In genomic region chr5:6626494-6626893, GRCh38 we compare ENCODE assay signal across 22 cellular contexts. TPM values are rescaled to one million over a fixed set of nuclear protein-coding genes. Genes with fewer than 3 reads are reported as not detected.
DNase-seq lines count a peak whose midpoint lies in the region; ATAC-seq and TF ChIP-seq lines count a peak whose summit lies in the region.
"Had no signal": no experiment of that assay in that cellular context is flagged by ENCODE, and none has a peak within 500 bp of the region (broad histone marks: within the 10 kb centered on the region; RNA-seq: fewer than 3 reads in every experiment).

No MANE protein-coding gene starts in this region.

- H3K79me2 ChIP-seq in GM23338 (replicated peaks; ENCODE audit: insufficient read depth): peaks cover 100% of the 10 kb centered on the region

- no peak overlapping the region for H3K4me3 Mint-ChIP-seq in activated T-cell treated with anti-CD3 and anti-CD28 coated beads, Interleukin-2, amount 50 U/mL, for 24 hours
- H3K4me3 Mint-ChIP-seq in activated T-cell treated with anti-CD3 and anti-CD28 coated beads, Interleukin-2, amount 50 U/mL, for 72 hours: no peak overlapping the region
- H3K4me3 Mint-ChIP-seq in CD4-positive, CD25-positive, alpha-beta regulatory T cell: no peak overlapping the region
- H3K4me3 Mint-ChIP-seq in GM23338: no peak overlapping the region
- peak overlapping the region; percentile 29 for H3K4me3 Mint-ChIP-seq in central memory CD8-positive, alpha-beta T cell
- no peak overlapping the region for H3K4me3 Mint-ChIP-seq in activated T-helper 17 cell treated with anti-CD3 and anti-CD28 coated beads, Interleukin-2, amount 50 U/mL, for 72 hours
- H3K4me3 Mint-ChIP-seq: CD14-positive monocyte; CD4-positive, alpha-beta memory T cell; H9 had no signal

- no peak for TF ChIP-seq POLR2A in testis (IDR thresholded peaks at IDR 0.05)

- no peaks in the 10 kb centered on the region; the same call in 1 of the 2 replicates for H3F3A ChIP-seq in GM23338 (replicated peaks; ENCODE audit: low read depth)

- no peak for DNase-seq in activated T-cell treated with anti-CD3 and anti-CD28 coated beads, Interleukin-2, amount 50 U/mL, for 24 hours
- no peak for DNase-seq in activated T-cell treated with anti-CD3 and anti-CD28 coated beads, Interleukin-2, amount 50 U/mL, for 72 hours
- no peak for DNase-seq in CD4-positive, CD25-positive, alpha-beta regulatory T cell
- no peak for DNase-seq in GM23338 (ENCODE audit: low spot score)
- no peak for DNase-seq in central memory CD8-positive, alpha-beta T cell (ENCODE audit: low spot score in 2 of 2)
- DNase-seq in testis: no peak
- no peak for DNase-seq in putamen (ENCODE audit: low spot score)
- DNase-seq: 8988T; ACHN; AML-193; BE2C; Caco-2; CD4-positive, alpha-beta memory T cell; DMS153; DND-41; GM23248; H9 had no signal

- intact Hi-C loops in testis (cut with DNase I; ENCODE audit: low total_unique reads): no loop called here

- no peak overlapping the region for H3K27ac ChIP-seq in CD4-positive, CD25-positive, alpha-beta regulatory T cell (ENCODE audit: insufficient read depth, low read length, poor library complexity, severe bottlenecking)
- H3K27ac ChIP-seq in GM23338 (ENCODE audit: low read depth) (no peak overlapping the region), testis (no peak overlapping the region)
- H3K27ac ChIP-seq: A549; BLaER1 treated with 17β-estradiol and CSF1 and Interleukin-3, amounts not matched to agents 10 nM and 100 nM; GM23248 had no signal

- H3K9me2 ChIP-seq in GM23338 (ENCODE audit: insufficient read depth): no peaks in the 10 kb centered on the region

- no peak overlapping the region for H2AFZ ChIP-seq in GM23338
- H2AFZ ChIP-seq: GM23248 had no signal

- peaks cover 74% of the 10 kb centered on the region for H3K4me1 Mint-ChIP-seq in activated T-cell treated with anti-CD3 and anti-CD28 coated beads, Interleukin-2, amount 50 U/mL, for 24 hours (ENCODE audit: low read depth)
- peaks cover 58% of the 10 kb centered on the region for H3K4me1 Mint-ChIP-seq in activated T-cell treated with anti-CD3 and anti-CD28 coated beads, Interleukin-2, amount 50 U/mL, for 72 hours (ENCODE audit: low read depth)
- H3K4me1 Mint-ChIP-seq in CD4-positive, CD25-positive, alpha-beta regulatory T cell: peaks cover 14 to 59% (median 37%) of the 10 kb centered on the region in 4 donors
- H3K4me1 Mint-ChIP-seq in GM23338: peaks cover 5% of the 10 kb centered on the region; the same call in 2 of the 3 replicates
- H3K4me1 Mint-ChIP-seq in central memory CD8-positive, alpha-beta T cell: peaks cover 47% of the 10 kb centered on the region
- peaks cover 32% of the 10 kb centered on the region for H3K4me1 Mint-ChIP-seq in activated T-helper 17 cell treated with anti-CD3 and anti-CD28 coated beads, Interleukin-2, amount 50 U/mL, for 72 hours

- H3K4me2 ChIP-seq in GM23338: no peak overlapping the region
- H3K4me2 ChIP-seq: A549; BLaER1 treated with 17β-estradiol and CSF1 and Interleukin-3, amounts not matched to agents 10 nM and 100 nM had no signal

- H3K27me3 Mint-ChIP-seq in activated T-cell treated with anti-CD3 and anti-CD28 coated beads, Interleukin-2, amount 50 U/mL, for 24 hours: no peaks in the 10 kb centered on the region
- no peaks in the 10 kb centered on the region for H3K27me3 Mint-ChIP-seq in activated T-cell treated with anti-CD3 and anti-CD28 coated beads, Interleukin-2, amount 50 U/mL, for 72 hours (ENCODE audit: low read depth)
- H3K27me3 Mint-ChIP-seq in CD4-positive, CD25-positive, alpha-beta regulatory T cell: no peaks in the 10 kb centered on the region
- peaks cover 2% of the 10 kb centered on the region for H3K27me3 Mint-ChIP-seq in GM23338 (ENCODE audit: insufficient read depth, low read depth, poor library complexity)
- H3K27me3 Mint-ChIP-seq in central memory CD8-positive, alpha-beta T cell: no peaks in the 10 kb centered on the region
- no peaks in the 10 kb centered on the region for H3K27me3 Mint-ChIP-seq in activated T-helper 17 cell treated with anti-CD3 and anti-CD28 coated beads, Interleukin-2, amount 50 U/mL, for 72 hours
- H3K27me3 Mint-ChIP-seq: CD4-positive, alpha-beta memory T cell had no signal

- H4K20me1 ChIP-seq in GM23338 (replicated peaks; ENCODE audit: insufficient read depth): peaks cover 76% of the 10 kb centered on the region

- 93 to 94% methylated on average over 8 to 10 of the region's 10 CpGs for WGBS in testis, 2 donors

- H3K4me3 ChIP-seq in CD4-positive, CD25-positive, alpha-beta regulatory T cell (ENCODE audit: low read depth, low read length): no peak overlapping the region
- no peak overlapping the region for H3K4me3 ChIP-seq in GM23338
- H3K4me3 ChIP-seq in testis: no peak overlapping the region
- H3K4me3 ChIP-seq: A549; BLaER1 treated with 17β-estradiol and CSF1 and Interleukin-3, amounts not matched to agents 10 nM and 100 nM; GM23248 had no signal

- no peak for ATAC-seq in activated T-cell treated with anti-CD3 and anti-CD28 coated beads, Interleukin-2, amount 50 U/mL, for 72 hours (replicated peaks in 1 of 2)
- no peak for ATAC-seq in CD4-positive, CD25-positive, alpha-beta regulatory T cell (ENCODE audit: low read depth in 2 of 2)
- no peak for ATAC-seq in GM23338
- no peak for ATAC-seq in central memory CD8-positive, alpha-beta T cell (replicated peaks; ENCODE audit: extremely low read depth, poor library complexity, severe bottlenecking)
- no peak for ATAC-seq in activated T-helper 17 cell treated with anti-CD3 and anti-CD28 coated beads, Interleukin-2, amount 50 U/mL, for 72 hours (replicated peaks)
- ATAC-seq: A549, HCT116 had no signal

- peaks cover 12 to 19% of the 10 kb centered on the region in 2 experiments for H3K9me3 ChIP-seq in CD4-positive, CD25-positive, alpha-beta regulatory T cell (ENCODE audit: control insufficient read depth in 2 of 2, low read length in 2 of 2)
- no peaks in the 10 kb centered on the region for H3K9me3 ChIP-seq in testis
- H3K9me3 ChIP-seq: BE2C, Caco-2 had no signal

- H3K27me3 ChIP-seq in CD4-positive, CD25-positive, alpha-beta regulatory T cell (ENCODE audit: control insufficient read depth, insufficient read depth, low read length): no peaks in the 10 kb centered on the region
- H3K27me3 ChIP-seq in GM23338 (ENCODE audit: insufficient read depth) (no peaks in the 10 kb centered on the region), testis (no peaks in the 10 kb centered on the region)
- H3K27me3 ChIP-seq: BE2C; BLaER1 treated with 17β-estradiol and CSF1 and Interleukin-3, amounts not matched to agents 10 nM and 100 nM had no signal

- peaks cover 8% of the 10 kb centered on the region for H3K9me3 Mint-ChIP-seq in activated T-cell treated with anti-CD3 and anti-CD28 coated beads, Interleukin-2, amount 50 U/mL, for 24 hours
- peaks cover 0 to 3% of the 10 kb centered on the region in 2 donors for H3K9me3 Mint-ChIP-seq in activated T-cell treated with anti-CD3 and anti-CD28 coated beads, Interleukin-2, amount 50 U/mL, for 72 hours
- peaks cover 0 to 13% (median 5%) of the 10 kb centered on the region in 7 donors for H3K9me3 Mint-ChIP-seq in CD4-positive, CD25-positive, alpha-beta regulatory T cell
- no peaks in the 10 kb centered on the region for H3K9me3 Mint-ChIP-seq in GM23338
- H3K9me3 Mint-ChIP-seq in central memory CD8-positive, alpha-beta T cell: no peaks in the 10 kb centered on the region
- H3K9me3 Mint-ChIP-seq in activated T-helper 17 cell treated with anti-CD3 and anti-CD28 coated beads, Interleukin-2, amount 50 U/mL, for 72 hours: peaks cover 9% of the 10 kb centered on the region
- H3K9me3 Mint-ChIP-seq: H9 had no signal

- peak overlapping the region; percentile 57 for H3K27ac Mint-ChIP-seq in activated T-cell treated with anti-CD3 and anti-CD28 coated beads, Interleukin-2, amount 50 U/mL, for 24 hours
- H3K27ac Mint-ChIP-seq in activated T-cell treated with anti-CD3 and anti-CD28 coated beads, Interleukin-2, amount 50 U/mL, for 72 hours: no peak overlapping the region
- H3K27ac Mint-ChIP-seq in CD4-positive, CD25-positive, alpha-beta regulatory T cell: peak overlapping the region in 2 of 3 donors; percentile 20 to 87
- H3K27ac Mint-ChIP-seq in GM23338: peak overlapping the region; percentile 65; the same call in 1 of the 2 replicates
- no peak overlapping the region for H3K27ac Mint-ChIP-seq in central memory CD8-positive, alpha-beta T cell (ENCODE audit: low read depth)
- no peak overlapping the region for H3K27ac Mint-ChIP-seq in activated T-helper 17 cell treated with anti-CD3 and anti-CD28 coated beads, Interleukin-2, amount 50 U/mL, for 72 hours
- H3K27ac Mint-ChIP-seq: CD14-positive monocyte, H9 had no signal

- H3K36me3 ChIP-seq in CD4-positive, CD25-positive, alpha-beta regulatory T cell (ENCODE audit: control insufficient read depth, insufficient read depth, low read length): peaks cover 83% of the 10 kb centered on the region
- peaks cover 51% of the 10 kb centered on the region for H3K36me3 ChIP-seq in GM23338 (ENCODE audit: insufficient read depth)
- no peaks in the 10 kb centered on the region for H3K36me3 ChIP-seq in testis (ENCODE audit: low read depth, missing control alignments)

- TF ChIP-seq CTCF in GM23338 (conservative IDR thresholded peaks at IDR 0.05; ENCODE audit: low read depth in 2 of 2) (no peak), testis (IDR thresholded peaks at IDR 0.05) (no peak)

- peaks cover 5% of the 10 kb centered on the region for H3K4me1 ChIP-seq in CD4-positive, CD25-positive, alpha-beta regulatory T cell (ENCODE audit: control insufficient read depth, insufficient read depth, low read length, poor library complexity, severe bottlenecking)
- H3K4me1 ChIP-seq in GM23338 (ENCODE audit: insufficient read depth) (peaks cover 2% of the 10 kb centered on the region; the same call in 1 of the 2 replicates), testis (peaks cover 4% of the 10 kb centered on the region)
- H3K4me1 ChIP-seq: BE2C had no signal

- peaks cover 97% of the 10 kb centered on the region for H3K36me3 Mint-ChIP-seq in activated T-cell treated with anti-CD3 and anti-CD28 coated beads, Interleukin-2, amount 50 U/mL, for 24 hours (ENCODE audit: low read depth)
- peaks cover 36 to 67% of the 10 kb centered on the region in 2 donors for H3K36me3 Mint-ChIP-seq in activated T-cell treated with anti-CD3 and anti-CD28 coated beads, Interleukin-2, amount 50 U/mL, for 72 hours (ENCODE audit: insufficient read depth in 2 of 2)
- peaks cover 69% of the 10 kb centered on the region for H3K36me3 Mint-ChIP-seq in CD4-positive, CD25-positive, alpha-beta regulatory T cell
- peaks cover 88% of the 10 kb centered on the region for H3K36me3 Mint-ChIP-seq in GM23338 (ENCODE audit: low read depth)
- peaks cover 75% of the 10 kb centered on the region for H3K36me3 Mint-ChIP-seq in central memory CD8-positive, alpha-beta T cell (ENCODE audit: insufficient read depth)
- H3K36me3 Mint-ChIP-seq in activated T-helper 17 cell treated with anti-CD3 and anti-CD28 coated beads, Interleukin-2, amount 50 U/mL, for 72 hours (ENCODE audit: low read depth): peaks cover 100% of the 10 kb centered on the region

RNA-seq across cellular contexts. Expression of gene NSUN2, which starts 6.3 kb away (rescaled TPM):
- total RNA-seq in activated T-cell treated with anti-CD3 and anti-CD28 coated beads, Interleukin-2, amount 50 U/mL, for 72 hours: 10 to 100 TPM; 78.7 to 79.0 TPM
- total RNA-seq in CD4-positive, CD25-positive, alpha-beta regulatory T cell: 60.4 TPM
- 10 to 100 TPM; 26.0 to 36.0 (median 26.4) TPM for polyA plus RNA-seq in CD4-positive, CD25-positive, alpha-beta regulatory T cell
- total RNA-seq in GM23338 (2014; rRNA removed; shearing (Covaris generic)): 110 and 112 TPM in 2 replicates
- polyA plus RNA-seq in GM23338 (2016; fragmentation: Nextera tagmentation; extraction: Ambion mirVana) (59.3 and 65.4 TPM in 2 replicates), testis (ENCODE audit: insufficient read depth, low read depth, low replicate concordance) (51.6 TPM)
- total RNA-seq in testis: 10 to 100 TPM; 66.7 to 80.1 TPM
- 100 to 1,000 TPM in 1 of 2 donors, 10 to 100 TPM in 1; 61.2 to 128 TPM for total RNA-seq in activated T-helper 17 cell treated with anti-CD3 and anti-CD28 coated beads, Interleukin-2, amount 50 U/mL, for 72 hours

RNA-seq across cellular contexts. Expression of gene SRD5A1, which starts 6.7 kb away (rescaled TPM):
- 10 to 100 TPM; 16.4 to 22.8 TPM for total RNA-seq in activated T-cell treated with anti-CD3 and anti-CD28 coated beads, Interleukin-2, amount 50 U/mL, for 72 hours
- total RNA-seq in CD4-positive, CD25-positive, alpha-beta regulatory T cell: 5.3 TPM
- 1 to 10 TPM; 6.1 to 9.5 (median 7.7) TPM for polyA plus RNA-seq in CD4-positive, CD25-positive, alpha-beta regulatory T cell
- total RNA-seq in GM23338 (2014; rRNA removed; shearing (Covaris generic)): 69.6 and 87.3 TPM in 2 replicates
- polyA plus RNA-seq in GM23338 (2016; fragmentation: Nextera tagmentation; extraction: Ambion mirVana) (17.9 and 18.2 TPM in 2 replicates), testis (ENCODE audit: insufficient read depth, low read depth, low replicate concordance) (3.8 TPM)
- 10 to 100 TPM in 1 of 2 donors, 1 to 10 TPM in 1; 7.9 to 13.9 TPM for total RNA-seq in testis
- 1 to 10 TPM; 8.3 to 10.0 TPM for total RNA-seq in activated T-helper 17 cell treated with anti-CD3 and anti-CD28 coated beads, Interleukin-2, amount 50 U/mL, for 72 hours

Comparison
In these comparisons a context has a peak if more than half of its experiments do, and no peak if none do; other contexts are left out.
1. H3K27ac Mint-ChIP-seq: peak in activated T-cell treated with anti-CD3 and anti-CD28 coated beads, Interleukin-2, amount 50 U/mL, for 24 hours (single experiment), CD4-positive, CD25-positive, alpha-beta regulatory T cell (2 of 3) and GM23338 (single experiment); none in activated T-cell treated with anti-CD3 and anti-CD28 coated beads, Interleukin-2, amount 50 U/mL, for 72 hours (single experiment), central memory CD8-positive, alpha-beta T cell (single experiment) and activated T-helper 17 cell treated with anti-CD3 and anti-CD28 coated beads, Interleukin-2, amount 50 U/mL, for 72 hours (single experiment).